Comparison of ENCODE assay signal across 15 cellular contexts in genomic region chr4:54109226-54110018, GRCh38. TPM values are rescaled to one million over a fixed set of nuclear protein-coding genes. Genes with fewer than 3 reads are reported as not detected.
A peak's percentile ranks its signal among the peaks of the same experiment; 100 is the strongest.
DNase-seq lines count a peak whose midpoint lies in the region; ATAC-seq, FAIRE-seq and TF ChIP-seq lines count a peak whose summit lies in the region.
"Had no signal": no experiment of that assay in that cellular context is flagged by ENCODE, and none has a peak within 500 bp of the region (broad histone marks: within the 10 kb centered on the region; RNA-seq: fewer than 3 reads in every experiment).

No MANE protein-coding gene starts in this region.

- intact Hi-C loops in IMR-90 (cut with micrococcal nuclease) (no loop called here), lower lobe of right lung (cut with DNase I) (no loop called here), testis (cut with DNase I; ENCODE audit: low total_unique reads) (no loop called here)

- H3K4me1 ChIP-seq in IMR-90 (ENCODE audit: control insufficient read depth, insufficient read depth, low read length): no peaks in the 10 kb centered on the region
- H3K4me1 ChIP-seq in H1 (replicated peaks in 1 of 4; ENCODE audit: control insufficient read depth in 3 of 4, insufficient read depth in 4 of 4, low read length in 3 of 4): peaks cover 4 to 19% (median 13%) of the 10 kb centered on the region in 4 experiments
- peaks cover 18% of the 10 kb centered on the region for H3K4me1 ChIP-seq in lower lobe of right lung
- H3K4me1 ChIP-seq in skeletal muscle tissue (ENCODE audit: control insufficient read depth in 3 of 3, insufficient read depth in 3 of 3, low read length in 3 of 3): peaks cover 5 to 10% (median 6%) of the 10 kb centered on the region in 3 donors
- H3K4me1 ChIP-seq in testis: peaks cover 9% of the 10 kb centered on the region
- no peaks in the 10 kb centered on the region for H3K4me1 ChIP-seq in BE2C

- TF ChIP-seq POLR2A in IMR-90 (IDR thresholded peaks at IDR 0.05; ENCODE audit: low read depth, low read length): no peak
- TF ChIP-seq POLR2A in H1 (IDR thresholded peaks at IDR 0.05; ENCODE audit: control extremely low read depth in 1 of 2, low read depth in 2 of 2, low read length in 2 of 2): no peak
- no peak for TF ChIP-seq POLR2A in testis (IDR thresholded peaks at IDR 0.05)

- H3K79me1 ChIP-seq in IMR-90 (ENCODE audit: low read depth in 1 of 2, low read length in 2 of 2) (no peaks in the 10 kb centered on the region), H1 (ENCODE audit: low read depth, low read length) (no peaks in the 10 kb centered on the region)

- H2AK9ac ChIP-seq in IMR-90 (replicated peaks; ENCODE audit: low read depth, low read length, poor library complexity): no peak overlapping the region

- H4K20me1 ChIP-seq in IMR-90 (ENCODE audit: insufficient read depth, low read length): no peaks in the 10 kb centered on the region
- H4K20me1 ChIP-seq in H1 (replicated peaks in 1 of 2; ENCODE audit: control insufficient read depth in 1 of 2, insufficient read depth in 2 of 2, low read length in 2 of 2): peaks cover 0 to 6% of the 10 kb centered on the region in 2 experiments

- no peak overlapping the region for H2BK5ac ChIP-seq in IMR-90 (ENCODE audit: low read depth, low read length, poor library complexity, severe bottlenecking)
- H2BK5ac ChIP-seq in H1 (ENCODE audit: low read depth, low read length): peak overlapping the region; percentile 84; the same call in 1 of the 2 replicates

- POLR2A ChIA-PET in IMR-90 (lab: Charles Lee; ENCODE audit: unreplicated experiment): no interaction called here
- POLR2A ChIA-PET in H1 (lab: Charles Lee; ENCODE audit: partially characterized antibody): interaction anchor here (0.7 to 3.5 kb wide), 5 partner anchors 10 to 125 kb away, joined by 4 to 16 read pairs (median 4); partner anchors contain the start of gene GSX2

- in situ Hi-C loops in IMR-90 (cut with MboI; ENCODE audit: low sequenced_read_pairs): no loop called here

- H2AFZ ChIP-seq in IMR-90 (replicated peaks; ENCODE audit: low read length, poor library complexity) (peak overlapping the region; percentile 59), H1 (ENCODE audit: low read length) (peak overlapping the region; percentile 43)

- H4K91ac ChIP-seq in IMR-90 (ENCODE audit: insufficient read depth, low read depth, low read length): no peak overlapping the region
- H4K91ac ChIP-seq in H1 (replicated peaks; ENCODE audit: insufficient read length, low read length): peak overlapping the region; percentile 61

- H2BK120ac ChIP-seq in IMR-90 (ENCODE audit: low read depth, low read length) (no peak overlapping the region), H1 (replicated peaks; ENCODE audit: low read depth, low read length) (peak overlapping the region; percentile 47)

- no peak overlapping the region for H3K4me2 ChIP-seq in IMR-90 (ENCODE audit: low read depth, low read length)
- H3K4me2 ChIP-seq in H1 (ENCODE audit: insufficient read depth in 1 of 2, low read depth in 2 of 2, low read length in 2 of 2): peak overlapping the region; percentile 89 to 91

- no peak overlapping the region for H4K8ac ChIP-seq in IMR-90 (ENCODE audit: low read depth in 2 of 2, low read length in 2 of 2)
- H4K8ac ChIP-seq in H1 (ENCODE audit: extremely low read depth, insufficient read depth, low read length): peak overlapping the region; percentile 66

- no peaks in the 10 kb centered on the region for H3K9me3 ChIP-seq in IMR-90 (ENCODE audit: control insufficient read depth, insufficient read depth, low read length)
- no peaks in the 10 kb centered on the region for H3K9me3 ChIP-seq in H1 (ENCODE audit: insufficient read depth in 2 of 2, low read depth in 1 of 2, low read length in 1 of 2)
- H3K9me3 ChIP-seq in lower lobe of right lung: no peaks in the 10 kb centered on the region
- H3K9me3 ChIP-seq in skeletal muscle tissue (ENCODE audit: control insufficient read depth in 3 of 3, low read length in 3 of 3): no peaks in the 10 kb centered on the region
- no peaks in the 10 kb centered on the region for H3K9me3 ChIP-seq in testis
- H3K9me3 ChIP-seq in BE2C: no peaks in the 10 kb centered on the region
- H3K9me3 ChIP-seq: neutrophil, Peyer's patch had no signal

- no peaks in the 10 kb centered on the region for H3K36me3 ChIP-seq in IMR-90 (ENCODE audit: control insufficient read depth, insufficient read depth, low read length)
- no peaks in the 10 kb centered on the region for H3K36me3 ChIP-seq in H1 (ENCODE audit: control insufficient read depth in 2 of 4, insufficient read depth in 4 of 4, low read length in 3 of 4)
- no peaks in the 10 kb centered on the region for H3K36me3 ChIP-seq in lower lobe of right lung
- no peaks in the 10 kb centered on the region for H3K36me3 ChIP-seq in skeletal muscle tissue (ENCODE audit: control insufficient read depth in 3 of 3, insufficient read depth in 3 of 3, low read length in 3 of 3)
- no peaks in the 10 kb centered on the region for H3K36me3 ChIP-seq in testis (ENCODE audit: low read depth, missing control alignments)
- no peaks in the 10 kb centered on the region for H3K36me3 ChIP-seq in BE2C
- H3K36me3 ChIP-seq: neutrophil, Peyer's patch had no signal

- TF ChIP-seq CTCF in IMR-90 (conservative IDR thresholded peaks at IDR 0.05; ENCODE audit: low read depth, low read length) (no peak), H1 (IDR thresholded peaks at IDR 0.05; ENCODE audit: control extremely low read depth in 1 of 3, insufficient read depth in 1 of 3, low read depth in 1 of 3, low read length in 3 of 3) (no peak), lower lobe of right lung (IDR thresholded peaks at IDR 0.05) (no peak), testis (IDR thresholded peaks at IDR 0.05) (no peak), BE2C (IDR thresholded peaks at IDR 0.05; ENCODE audit: low read depth, low read length) (no peak)

- peaks cover 9% of the 10 kb centered on the region for H3K27me3 ChIP-seq in IMR-90 (ENCODE audit: control insufficient read depth, insufficient read depth, low read length)
- peaks cover 27 to 65% (median 53%) of the 10 kb centered on the region in 4 experiments for H3K27me3 ChIP-seq in H1 (replicated peaks in 1 of 4; ENCODE audit: control insufficient read depth in 3 of 4, extremely low read depth in 1 of 4, insufficient read depth in 3 of 4, low read length in 3 of 4)
- peaks cover 86% of the 10 kb centered on the region for H3K27me3 ChIP-seq in lower lobe of right lung (ENCODE audit: low read depth)
- H3K27me3 ChIP-seq in skeletal muscle tissue (ENCODE audit: control insufficient read depth in 3 of 3, insufficient read depth in 3 of 3, low read length in 3 of 3): peaks cover 47 to 65% (median 53%) of the 10 kb centered on the region in 3 donors
- H3K27me3 ChIP-seq in testis: no peaks in the 10 kb centered on the region
- H3K27me3 ChIP-seq in BE2C: no peaks in the 10 kb centered on the region

- TF ChIP-seq EP300 in H1 (IDR thresholded peaks at IDR 0.05; ENCODE audit: borderline replicate concordance in 1 of 2, low read depth in 2 of 2, low read length in 2 of 2): no peak

- H3K4me3 ChIP-seq in IMR-90 (ENCODE audit: insufficient read depth, low read depth, low read length): no peak overlapping the region
- H3K4me3 ChIP-seq in H1 (ENCODE audit: extremely low read depth in 1 of 4, insufficient read depth in 2 of 4, low read depth in 3 of 4, low read length in 4 of 4): peak overlapping the region; percentile 23 to 54 (median 37); a peak in 7 of 8 replicates
- peak overlapping the region; percentile 24 for H3K4me3 ChIP-seq in lower lobe of right lung
- H3K4me3 ChIP-seq in skeletal muscle tissue (ENCODE audit: low read length in 3 of 3): peak overlapping the region; percentile 30 to 60 (median 32)
- H3K4me3 ChIP-seq in testis: peak overlapping the region in 1 of 2 donors; percentile 15
- no peak overlapping the region for H3K4me3 ChIP-seq in BE2C (ENCODE audit: low read depth, low read length)

- H3K56ac ChIP-seq in IMR-90 (ENCODE audit: extremely low read depth, insufficient read depth, low read length): no peak overlapping the region
- no peak overlapping the region for H3K56ac ChIP-seq in H1 (replicated peaks; ENCODE audit: insufficient read length, low read depth, low read length)

- 43% methylated on average over 15 of the region's 54 CpGs; no CpG with 5 or more reads in 1 of the 2 experiments for whole genome bisulfite sequencing in IMR-90 (ENCODE audit: extremely low coverage in 2 of 2, insufficient read length in 1 of 2), 2 experiments
- 3% methylated on average over 35 of the region's 54 CpGs; no CpG with 5 or more reads in 1 of the 2 experiments for WGBS in H1 (ENCODE audit: extremely low coverage in 1 of 2, insufficient coverage in 1 of 2, insufficient read length in 1 of 2, insufficient replicate concordance in 2 of 2, low coverage in 1 of 2, low lambda C conversion rate in 2 of 2, missing lambda C conversion rate in 1 of 2), 2 experiments
- WGBS in testis, 2 donors: 19 to 24% methylated on average over 37 to 54 of the region's 54 CpGs

- no peaks in the 10 kb centered on the region for H3K79me2 ChIP-seq in H1 (ENCODE audit: control insufficient read depth in 1 of 2, insufficient read depth in 2 of 2, low read length in 2 of 2)

- H2BK15ac ChIP-seq in IMR-90 (ENCODE audit: low read depth, low read length): no peak overlapping the region
- H2BK15ac ChIP-seq in H1 (ENCODE audit: low read length): peak overlapping the region; percentile 75; the same call in 1 of the 2 replicates

- no peak overlapping the region for H3K9ac ChIP-seq in IMR-90 (ENCODE audit: low read depth, low read length)
- no peak overlapping the region for H3K9ac ChIP-seq in H1 (replicated peaks in 1 of 4; ENCODE audit: extremely low read depth in 1 of 4, low read depth in 3 of 4, low read length in 3 of 4)
- H3K9ac ChIP-seq in skeletal muscle tissue (ENCODE audit: low read depth in 1 of 3, low read length in 3 of 3): no peak overlapping the region

- ATAC-seq in IMR-90 (ENCODE audit: low read depth) (no peak), lower lobe of right lung (peak in 1 of 2 donors; percentile 43), HG03196 (IDR thresholded peaks at IDR 0.05; ENCODE audit: unreplicated experiment) (no peak)
- ATAC-seq: activated naive CD8-positive, alpha-beta T cell treated with anti-CD3 and anti-CD28 coated beads, Interleukin-2, amount 50 U/mL, for 24 hours had no signal

- no peak for FAIRE-seq in H1 (lab: Jason Lieb, UNC)
- FAIRE-seq: endometrium had no signal

- CTCF ChIA-PET in IMR-90 (lab: Yijun Ruan, JAX) (no interaction called here), H1 (lab: Charles Lee; ENCODE audit: partially characterized antibody) (interaction anchor here (0.6 to 8.6 kb wide), 7 partner anchors 10 to 582 kb away, joined by 3 to 62 read pairs (median 4); no protein-coding TSS in a partner anchor)

- DNase-seq in IMR-90: no peak
- DNase-seq in H1 (ENCODE audit: low read depth in 1 of 2, low spot score in 2 of 2): peak in 1 of 2 experiments; percentile 60
- DNase-seq in lower lobe of right lung: no peak
- DNase-seq in NCI-H446 (lab: John Stamatoyannopoulos, UW): no peak
- DNase-seq in testis: no peak
- DNase-seq in BE2C: no peak
- DNase-seq: activated naive CD8-positive, alpha-beta T cell treated with anti-CD3 and anti-CD28 coated beads, Interleukin-2, amount 50 U/mL, for 24 hours; CD8-positive, alpha-beta memory T cell; NCI-H2227 treated with DMSO at 0.1 percent for 48 hours; stimulated activated CD4-positive, alpha-beta T cell treated with anti-CD3 and anti-CD28 coated beads, Interleukin-4, amount 100 ng/mL, for 24 hours had no signal

- H4K5ac ChIP-seq in IMR-90 (ENCODE audit: low read depth, low read length) (no peak overlapping the region), H1 (ENCODE audit: insufficient read length, low read depth, low read length) (no peak overlapping the region)

- dilution Hi-C loops in IMR-90 (cut with HindIII; ENCODE audit: low sequenced_read_pairs, unreplicated experiment): no loop called here

- H3K23me2 ChIP-seq in H1 (ENCODE audit: low read depth, low read length): peaks cover 13% of the 10 kb centered on the region; the same call in 1 of the 2 replicates

- H2BK20ac ChIP-seq in IMR-90 (ENCODE audit: low read depth, low read length) (no peak overlapping the region), H1 (ENCODE audit: low read length) (peak overlapping the region; percentile 66; the same call in 1 of the 2 replicates)

- H3K18ac ChIP-seq in IMR-90 (ENCODE audit: low read depth, low read length): no peak overlapping the region
- peak overlapping the region; percentile 96 for H3K18ac ChIP-seq in H1 (ENCODE audit: extremely low read depth, low read length)

- H3K4ac ChIP-seq in IMR-90 (ENCODE audit: low read depth, low read length) (no peak overlapping the region), H1 (replicated peaks; ENCODE audit: insufficient read length, low read depth, low read length) (peak overlapping the region; percentile 5)

- H2BK12ac ChIP-seq in H1 (ENCODE audit: low read depth, low read length): peak overlapping the region; percentile 82

- H2AK5ac ChIP-seq in IMR-90 (ENCODE audit: low read depth, low read length) (no peak overlapping the region), H1 (ENCODE audit: low read depth, low read length) (no peak overlapping the region)

- no peak overlapping the region for H3K27ac ChIP-seq in IMR-90 (ENCODE audit: insufficient read depth, low read length)
- no peak overlapping the region for H3K27ac ChIP-seq in H1 (ENCODE audit: low read depth, low read length)
- no peak overlapping the region for H3K27ac ChIP-seq in lower lobe of right lung
- H3K27ac ChIP-seq in skeletal muscle tissue (ENCODE audit: low read depth, low read length): no peak overlapping the region
- no peak overlapping the region for H3K27ac ChIP-seq in testis
- H3K27ac ChIP-seq: neutrophil, Peyer's patch had no signal

- H3K9me1 ChIP-seq in IMR-90 (ENCODE audit: insufficient read depth, low read length): no peaks in the 10 kb centered on the region; the same call in 1 of the 2 replicates

- H3K23ac ChIP-seq in IMR-90 (ENCODE audit: low read depth, low read length) (no peak overlapping the region), H1 (ENCODE audit: insufficient read length) (no peak overlapping the region)

- no TSS peak for BruUV-seq in IMR-90 (replicated peaks; lab: Mats Ljungman, UMichigan)

- H3K14ac ChIP-seq in IMR-90 (replicated peaks; ENCODE audit: low read depth, low read length): no peak overlapping the region
- H3K14ac ChIP-seq in H1 (ENCODE audit: insufficient read length): no peak overlapping the region

- TF ChIP-seq RAD21 in IMR-90 (IDR thresholded peaks at IDR 0.05; ENCODE audit: low read length): no peak
- no peak for TF ChIP-seq RAD21 in H1 (IDR thresholded peaks at IDR 0.05 in 1 of 2, conservative IDR thresholded peaks at IDR 0.05 in 1 of 2; ENCODE audit: low read depth in 2 of 2, low read length in 2 of 2)

RNA-seq across cellular contexts. Expression of gene GSX2, which starts 9.5 kb away (rescaled TPM):
- total RNA-seq in IMR-90 (2012; rRNA removed): not detected in 2 replicates
- polyA plus RNA-seq in IMR-90 (2012; rRNA removed): not detected in 2 replicates
- polyA plus RNA-seq in IMR-90 (2012; cell fraction: cytosol; rRNA removed): 0.03 TPM in 1 of 2 replicates, not detected in the other
- polyA plus RNA-seq in IMR-90 (2012; cell fraction: nucleus; rRNA removed; ENCODE audit: low replicate concordance): not detected in 2 replicates
- not detected in 2 replicates for total RNA-seq in H1 (2021; fragmentation: NEBNext Ultra II Directional; extraction: Animal tissue kit (Norgen Biotek cat#: 25700))
- not detected in 2 replicates for polyA plus RNA-seq in H1 (2011; rRNA removed)
- not detected for polyA plus RNA-seq in H1 (2011; cell fraction: cytosol; rRNA removed)
- polyA plus RNA-seq in H1 (2011; cell fraction: nucleus; rRNA removed): not detected
- polyA plus RNA-seq in H1 (2012, experiment 1 of 2): not detected in 4 replicates
- polyA plus RNA-seq in H1 (2012, experiment 2 of 2): not detected
- polyA plus RNA-seq in H1 (2013, experiment 1 of 2): not detected
- polyA plus RNA-seq in H1 (2013, experiment 2 of 2): 0.09 TPM
- not detected in 2 replicates for polyA minus RNA-seq in H1 (2011; rRNA and poly(A)+ RNA removed)
- not detected for polyA minus RNA-seq in H1 (2011; cell fraction: cytosol; rRNA and poly(A)+ RNA removed)
- polyA minus RNA-seq in H1 (2011; cell fraction: nucleus; rRNA and poly(A)+ RNA removed): not detected
- not detected for total RNA-seq in lower lobe of right lung
- not detected for total RNA-seq in skeletal muscle tissue
- total RNA-seq in testis: 1 to 10 TPM; 1.8 to 2.0 TPM
- 1.1 TPM for polyA plus RNA-seq in testis (ENCODE audit: insufficient read depth, low read depth, low replicate concordance)
- not detected for polyA plus RNA-seq in BE2C (2012; ENCODE audit: insufficient read depth, insufficient read length, low read depth)
- total RNA-seq: CD8-positive, alpha-beta memory T cell; Peyer's patch had no signal
- polyA plus RNA-seq: CD8-positive, alpha-beta memory T cell had no signal

RNA-seq across cellular contexts. Expression of gene CHIC2, which starts 45.0 kb away (rescaled TPM):
- total RNA-seq in IMR-90 (2012; rRNA removed): 26.3 and 65.0 TPM in 2 replicates
- polyA plus RNA-seq in IMR-90 (2012; rRNA removed): 18.8 and 20.4 TPM in 2 replicates
- polyA plus RNA-seq in IMR-90 (2012; cell fraction: cytosol; rRNA removed): 25.1 and 34.5 TPM in 2 replicates
- polyA plus RNA-seq in IMR-90 (2012; cell fraction: nucleus; rRNA removed; ENCODE audit: low replicate concordance): 13.2 and 17.0 TPM in 2 replicates
- 10.9 and 11.9 TPM in 2 replicates for total RNA-seq in H1 (2021; fragmentation: NEBNext Ultra II Directional; extraction: Animal tissue kit (Norgen Biotek cat#: 25700))
- 3.0 and 4.5 TPM in 2 replicates for polyA plus RNA-seq in H1 (2011; rRNA removed)
- 5.6 TPM for polyA plus RNA-seq in H1 (2011; cell fraction: cytosol; rRNA removed)
- polyA plus RNA-seq in H1 (2011; cell fraction: nucleus; rRNA removed): 2.3 TPM
- polyA plus RNA-seq in H1 (2012, experiment 1 of 2): 3.9 to 5.7 TPM (median 4.9 TPM) in 4 replicates
- 3.1 TPM for polyA plus RNA-seq in H1 (2012, experiment 2 of 2)
- 5.5 TPM for polyA plus RNA-seq in H1 (2013, experiment 1 of 2)
- 6.7 TPM for polyA plus RNA-seq in H1 (2013, experiment 2 of 2)
- 1.6 and 2.2 TPM in 2 replicates for polyA minus RNA-seq in H1 (2011; rRNA and poly(A)+ RNA removed)
- 9.0 TPM for polyA minus RNA-seq in H1 (2011; cell fraction: cytosol; rRNA and poly(A)+ RNA removed)
- 8.7 TPM for polyA minus RNA-seq in H1 (2011; cell fraction: nucleus; rRNA and poly(A)+ RNA removed)
- 30.1 TPM for total RNA-seq in lower lobe of right lung
- total RNA-seq in skeletal muscle tissue: 24.5 TPM
- total RNA-seq in testis: 100 to 1,000 TPM; 113 to 129 TPM
- 83.4 TPM for polyA plus RNA-seq in testis (ENCODE audit: insufficient read depth, low read depth, low replicate concordance)
- 9.0 TPM for polyA plus RNA-seq in BE2C (2012; ENCODE audit: insufficient read depth, insufficient read length, low read depth)

Comparison
In these comparisons a context has a peak if more than half of its experiments do, and no peak if none do; other contexts are left out.
1. H3K4me3 ChIP-seq: peak in H1 (4 of 4), lower lobe of right lung (single experiment) and skeletal muscle tissue (3 of 3); none in IMR-90 (single experiment) and BE2C (single experiment).